ENCODE assay signal across 10 cellular contexts in genomic region chr20:32437391-32438074, GRCh38.
DNase-seq lines count a peak whose midpoint lies in the region; ATAC-seq, FAIRE-seq and TF ChIP-seq lines count a peak whose summit lies in the region.
"Had no signal": no experiment of that assay in that cellular context is flagged by ENCODE, and none has a peak within 500 bp of the region (broad histone marks: within the 10 kb centered on the region; RNA-seq: fewer than 3 reads in every experiment).

No MANE protein-coding gene starts in this region.

- H3K4me1 Mint-ChIP-seq in activated T-cell treated with anti-CD3 and anti-CD28 coated beads, Interleukin-2, amount 50 U/mL, for 72 hours (ENCODE audit: low read depth) = peaks cover 24% of the 10 kb centered on the region
- peaks cover 3% of the 10 kb centered on the region for H3K4me1 Mint-ChIP-seq in chondrocyte (ENCODE audit: low read depth)

- 0 out of 2 replicates have a peak, but pooled peaks cover 11% of the 10 kb centered on the region for H3F3A ChIP-seq in Loucy (ENCODE audit: low read depth)
- H3F3A ChIP-seq in smooth muscle cell (ENCODE audit: low read depth) = peaks cover 16% of the 10 kb centered on the region

- H3K4me2 ChIP-seq in Loucy (ENCODE audit: low read depth, low read length, poor library complexity, severe bottlenecking) = no peak overlapping the region
- no peak overlapping the region for H3K4me2 ChIP-seq in smooth muscle cell

- peak in 1 of 2 donors; percentile 27 for ATAC-seq in activated T-cell treated with anti-CD3 and anti-CD28 coated beads, Interleukin-2, amount 50 U/mL, for 72 hours (replicated peaks in 1 of 2)

- H3K9me2 ChIP-seq in Loucy (replicated peaks; ENCODE audit: low read depth, low read length) = no peaks in the 10 kb centered on the region

- FAIRE-seq in GM12891 (lab: Jason Lieb, UNC) = no peak

- peaks cover 18 to 30% of the 10 kb centered on the region in 2 donors for H3K36me3 Mint-ChIP-seq in activated T-cell treated with anti-CD3 and anti-CD28 coated beads, Interleukin-2, amount 50 U/mL, for 72 hours (ENCODE audit: insufficient read depth in 2 of 2)
- peaks cover 57% of the 10 kb centered on the region for H3K36me3 Mint-ChIP-seq in chondrocyte (ENCODE audit: low read depth)

- H3K9me3 Mint-ChIP-seq in activated T-cell treated with anti-CD3 and anti-CD28 coated beads, Interleukin-2, amount 50 U/mL, for 72 hours = no peaks in the 10 kb centered on the region
- H3K9me3 Mint-ChIP-seq in chondrocyte (ENCODE audit: low read depth) = no peaks in the 10 kb centered on the region

- no peaks in the 10 kb centered on the region for H3K9me3 ChIP-seq in Loucy (ENCODE audit: insufficient read depth, low read depth, low read length)
- no peaks in the 10 kb centered on the region for H3K9me3 ChIP-seq in smooth muscle cell (replicated peaks; ENCODE audit: low read depth)
- H3K9me3 ChIP-seq: sigmoid colon had no signal

- H3K79me2 ChIP-seq in Loucy (ENCODE audit: insufficient read depth, low read length) (no peaks in the 10 kb centered on the region), smooth muscle cell (ENCODE audit: low read depth) (peaks cover 15% of the 10 kb centered on the region)

- no peak for TF ChIP-seq POLR2A in GM12891 (IDR thresholded peaks at IDR 0.05; ENCODE audit: low read depth, low read length)

- H2AFZ ChIP-seq in Loucy (ENCODE audit: low read length) (no peak overlapping the region), smooth muscle cell (ENCODE audit: low read depth) (no peak overlapping the region)

- no peak overlapping the region for H3K9ac ChIP-seq in Loucy (ENCODE audit: low read depth, low read length, poor library complexity, severe bottlenecking)
- no peak overlapping the region for H3K9ac ChIP-seq in smooth muscle cell (ENCODE audit: low read depth)

- no peak overlapping the region for H3K27ac Mint-ChIP-seq in activated T-cell treated with anti-CD3 and anti-CD28 coated beads, Interleukin-2, amount 50 U/mL, for 72 hours
- no peak overlapping the region for H3K27ac Mint-ChIP-seq in chondrocyte (ENCODE audit: unreplicated experiment)

- H3K27me3 Mint-ChIP-seq in activated T-cell treated with anti-CD3 and anti-CD28 coated beads, Interleukin-2, amount 50 U/mL, for 72 hours (ENCODE audit: low read depth) = no peaks in the 10 kb centered on the region
- H3K27me3 Mint-ChIP-seq in chondrocyte (ENCODE audit: low read depth) = no peaks in the 10 kb centered on the region

- H3K4me1 ChIP-seq in Loucy (ENCODE audit: insufficient read depth, low read length, poor library complexity, severe bottlenecking) (peaks cover 9% of the 10 kb centered on the region), smooth muscle cell (ENCODE audit: low read depth) (no peaks in the 10 kb centered on the region)

- H4K20me1 ChIP-seq in Loucy (ENCODE audit: insufficient read depth, low read length, poor library complexity, severe bottlenecking) (no peaks in the 10 kb centered on the region), smooth muscle cell (ENCODE audit: low read depth) (peaks cover 80% of the 10 kb centered on the region)

- no peak overlapping the region for H3K27ac ChIP-seq in smooth muscle cell (ENCODE audit: low read depth)
- H3K27ac ChIP-seq: sigmoid colon had no signal

- no peaks in the 10 kb centered on the region for H3K27me3 ChIP-seq in Loucy (ENCODE audit: insufficient read depth, low read length, poor library complexity, severe bottlenecking)
- H3K27me3 ChIP-seq in smooth muscle cell (ENCODE audit: low read depth) = no peaks in the 10 kb centered on the region
- H3K27me3 ChIP-seq: sigmoid colon had no signal

- WGBS in smooth muscle cell (ENCODE audit: low lambda C conversion rate) = 89% methylated on average over 5 of the region's 5 CpGs

- H3K4me3 ChIP-seq in Loucy (ENCODE audit: low read length, poor library complexity, severe bottlenecking) (no peak overlapping the region), smooth muscle cell (no peak overlapping the region)
- H3K4me3 ChIP-seq: sigmoid colon had no signal

- TF ChIP-seq CTCF in Loucy (conservative IDR thresholded peaks at IDR 0.05; ENCODE audit: low read length) (peak; percentile 61), chondrocyte (IDR thresholded peaks at IDR 0.05) (peak; percentile 53), smooth muscle cell (IDR thresholded peaks at IDR 0.05; ENCODE audit: borderline replicate concordance, insufficient read depth, poor library complexity, severe bottlenecking) (peak; percentile 36)

- no peak overlapping the region for H3K4me3 Mint-ChIP-seq in activated T-cell treated with anti-CD3 and anti-CD28 coated beads, Interleukin-2, amount 50 U/mL, for 72 hours
- H3K4me3 Mint-ChIP-seq in chondrocyte (ENCODE audit: unreplicated experiment) = no peak overlapping the region

- H3K36me3 ChIP-seq in Loucy (ENCODE audit: insufficient read depth, low read length) (peaks cover 78% of the 10 kb centered on the region), smooth muscle cell (ENCODE audit: low read depth) (peaks cover 13% of the 10 kb centered on the region)

- peak; percentile 30 to 37 for DNase-seq in activated T-cell treated with anti-CD3 and anti-CD28 coated beads, Interleukin-2, amount 50 U/mL, for 72 hours
- no peak for DNase-seq in activated T-cell treated with anti-CD3 and anti-CD28 coated beads for 4 hours
- no peak for DNase-seq in chondrocyte (ENCODE audit: low spot score)
- DNase-seq in smooth muscle cell (lab: John Stamatoyannopoulos, UW; ENCODE audit: unreplicated experiment) = no peak
- no peak for DNase-seq in NCI-H146 (lab: John Stamatoyannopoulos, UW)
- DNase-seq in NOMO-1 treated with dmso at 0.1 percent for 144 hours (lab: John Stamatoyannopoulos, UW; ENCODE audit: unreplicated experiment) = no peak
- DNase-seq in GM12891 (ENCODE audit: insufficient read length, low spot score) = no peak
- DNase-seq: NCI-H1105, sigmoid colon had no signal

TF ChIP-seq in GM12891, 5 proteins besides CTCF, POLR2A, EP300 and RAD21:
- no peak for TF ChIP-seq POU2F2 (IDR thresholded peaks at IDR 0.05; ENCODE audit: low read depth, low read length)
- no peak for TF ChIP-seq PAX5 (IDR thresholded peaks at IDR 0.05; ENCODE audit: insufficient read depth, low read length, severe bottlenecking)
- no peak for TF ChIP-seq TAF1 (IDR thresholded peaks at IDR 0.05; ENCODE audit: low read depth, low read length)
- TF ChIP-seq POLR2AphosphoS5 (IDR thresholded peaks at IDR 0.05; ENCODE audit: low read depth, low read length) = no peak
- TF ChIP-seq SPI1 (IDR thresholded peaks at IDR 0.05; ENCODE audit: low read depth, low read length) = no peak
TF ChIP-seq in GM12891: peak in this region for 0.

Comparison
In these comparisons a context has a peak if more than half of its experiments do, and no peak if none do; other contexts are left out.
1. DNase-seq: peak in activated T-cell treated with anti-CD3 and anti-CD28 coated beads, Interleukin-2, amount 50 U/mL, for 72 hours (2 of 2); none in activated T-cell treated with anti-CD3 and anti-CD28 coated beads for 4 hours (single experiment), chondrocyte (single experiment), smooth muscle cell (single experiment), NCI-H146 (single experiment), NOMO-1 treated with dmso at 0.1 percent for 144 hours (single experiment) and GM12891 (single experiment).
2. Peak in every context shown above with its lines, with median percentiles within 50 percentile points of each other: CTCF ChIP-seq.